Comparison of ENCODE assay signal across 1 cellular context in the genomic region with DNA sequence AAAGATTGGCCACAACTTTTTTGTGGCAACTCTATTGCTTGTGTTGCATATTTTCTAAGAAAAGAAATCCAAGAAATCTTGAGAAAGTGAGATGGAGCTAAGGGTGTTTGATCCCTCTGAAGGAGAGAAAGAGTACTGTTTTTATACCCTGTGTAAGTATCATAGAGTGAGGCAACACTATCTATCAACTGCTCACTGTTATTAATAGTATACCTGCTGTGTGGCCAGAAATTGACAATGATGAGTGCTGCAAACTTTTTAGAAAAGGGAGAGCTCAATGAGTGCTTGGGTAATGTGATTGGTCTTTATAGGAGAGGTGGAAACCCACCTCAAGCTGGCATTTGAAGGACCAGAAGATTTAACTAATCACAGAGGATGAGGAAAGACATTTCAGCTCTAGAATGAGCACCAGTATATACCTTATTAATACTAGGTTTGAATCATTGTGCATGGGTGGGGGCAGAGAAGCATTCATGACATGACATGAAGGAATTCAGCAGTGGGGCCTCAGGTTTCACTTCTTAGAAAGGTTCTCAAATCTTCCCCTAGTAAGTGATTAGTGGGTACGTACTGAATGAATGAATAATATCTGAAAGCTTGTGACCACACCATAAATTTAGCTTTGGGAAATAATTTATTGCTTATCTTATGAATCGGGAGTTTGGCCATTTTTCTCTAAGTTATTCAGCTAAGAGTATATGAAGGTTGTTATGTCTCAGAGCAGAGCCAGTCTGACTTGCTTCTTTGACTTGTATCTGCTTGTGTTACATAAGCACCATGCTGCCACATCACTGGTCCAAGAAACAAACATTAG.
TF ChIP-seq lines count a peak whose summit lies in the region.

No MANE protein-coding gene starts in this region.

TF ChIP-seq in SK-N-SH, 30 proteins besides CTCF, POLR2A, EP300 and RAD21 (continued from another document):
- TF ChIP-seq, protein P1, sequence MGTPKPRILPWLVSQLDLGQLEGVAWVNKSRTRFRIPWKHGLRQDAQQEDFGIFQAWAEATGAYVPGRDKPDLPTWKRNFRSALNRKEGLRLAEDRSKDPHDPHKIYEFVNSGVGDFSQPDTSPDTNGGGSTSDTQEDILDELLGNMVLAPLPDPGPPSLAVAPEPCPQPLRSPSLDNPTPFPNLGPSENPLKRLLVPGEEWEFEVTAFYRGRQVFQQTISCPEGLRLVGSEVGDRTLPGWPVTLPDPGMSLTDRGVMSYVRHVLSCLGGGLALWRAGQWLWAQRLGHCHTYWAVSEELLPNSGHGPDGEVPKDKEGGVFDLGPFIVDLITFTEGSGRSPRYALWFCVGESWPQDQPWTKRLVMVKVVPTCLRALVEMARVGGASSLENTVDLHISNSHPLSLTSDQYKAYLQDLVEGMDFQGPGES (IDR thresholded peaks at IDR 0.05; ENCODE audit: low read depth, low read length): no peak
- no peak for TF ChIP-seq ELF1 (IDR thresholded peaks at IDR 0.05)
- no peak for TF ChIP-seq SIN3A (IDR thresholded peaks at IDR 0.05; ENCODE audit: borderline replicate concordance, low read depth, low read length)
- TF ChIP-seq CHD2 (IDR thresholded peaks at IDR 0.05; ENCODE audit: low read length, partially characterized antibody): no peak
- no peak for TF ChIP-seq SMC3 (IDR thresholded peaks at IDR 0.05; ENCODE audit: low read depth, low read length)
- peak; percentile 41; the same call in 1 of the 2 replicates for TF ChIP-seq RXRA (IDR thresholded peaks at IDR 0.05; ENCODE audit: borderline replicate concordance, low read depth)
- TF ChIP-seq MEF2A (IDR thresholded peaks at IDR 0.05; ENCODE audit: borderline replicate concordance, low read depth): no peak
- TF ChIP-seq, protein P2, sequence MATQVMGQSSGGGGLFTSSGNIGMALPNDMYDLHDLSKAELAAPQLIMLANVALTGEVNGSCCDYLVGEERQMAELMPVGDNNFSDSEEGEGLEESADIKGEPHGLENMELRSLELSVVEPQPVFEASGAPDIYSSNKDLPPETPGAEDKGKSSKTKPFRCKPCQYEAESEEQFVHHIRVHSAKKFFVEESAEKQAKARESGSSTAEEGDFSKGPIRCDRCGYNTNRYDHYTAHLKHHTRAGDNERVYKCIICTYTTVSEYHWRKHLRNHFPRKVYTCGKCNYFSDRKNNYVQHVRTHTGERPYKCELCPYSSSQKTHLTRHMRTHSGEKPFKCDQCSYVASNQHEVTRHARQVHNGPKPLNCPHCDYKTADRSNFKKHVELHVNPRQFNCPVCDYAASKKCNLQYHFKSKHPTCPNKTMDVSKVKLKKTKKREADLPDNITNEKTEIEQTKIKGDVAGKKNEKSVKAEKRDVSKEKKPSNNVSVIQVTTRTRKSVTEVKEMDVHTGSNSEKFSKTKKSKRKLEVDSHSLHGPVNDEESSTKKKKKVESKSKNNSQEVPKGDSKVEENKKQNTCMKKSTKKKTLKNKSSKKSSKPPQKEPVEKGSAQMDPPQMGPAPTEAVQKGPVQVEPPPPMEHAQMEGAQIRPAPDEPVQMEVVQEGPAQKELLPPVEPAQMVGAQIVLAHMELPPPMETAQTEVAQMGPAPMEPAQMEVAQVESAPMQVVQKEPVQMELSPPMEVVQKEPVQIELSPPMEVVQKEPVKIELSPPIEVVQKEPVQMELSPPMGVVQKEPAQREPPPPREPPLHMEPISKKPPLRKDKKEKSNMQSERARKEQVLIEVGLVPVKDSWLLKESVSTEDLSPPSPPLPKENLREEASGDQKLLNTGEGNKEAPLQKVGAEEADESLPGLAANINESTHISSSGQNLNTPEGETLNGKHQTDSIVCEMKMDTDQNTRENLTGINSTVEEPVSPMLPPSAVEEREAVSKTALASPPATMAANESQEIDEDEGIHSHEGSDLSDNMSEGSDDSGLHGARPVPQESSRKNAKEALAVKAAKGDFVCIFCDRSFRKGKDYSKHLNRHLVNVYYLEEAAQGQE (IDR thresholded peaks at IDR 0.05; ENCODE audit: low read depth, low read length): no peak
- TF ChIP-seq, protein P3, sequence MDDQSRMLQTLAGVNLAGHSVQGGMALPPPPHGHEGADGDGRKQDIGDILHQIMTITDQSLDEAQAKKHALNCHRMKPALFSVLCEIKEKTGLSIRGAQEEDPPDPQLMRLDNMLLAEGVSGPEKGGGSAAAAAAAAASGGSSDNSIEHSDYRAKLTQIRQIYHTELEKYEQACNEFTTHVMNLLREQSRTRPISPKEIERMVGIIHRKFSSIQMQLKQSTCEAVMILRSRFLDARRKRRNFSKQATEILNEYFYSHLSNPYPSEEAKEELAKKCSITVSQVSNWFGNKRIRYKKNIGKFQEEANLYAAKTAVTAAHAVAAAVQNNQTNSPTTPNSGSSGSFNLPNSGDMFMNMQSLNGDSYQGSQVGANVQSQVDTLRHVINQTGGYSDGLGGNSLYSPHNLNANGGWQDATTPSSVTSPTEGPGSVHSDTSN (IDR thresholded peaks at IDR 0.05): peak; percentile 94
- TF ChIP-seq, protein P4, sequence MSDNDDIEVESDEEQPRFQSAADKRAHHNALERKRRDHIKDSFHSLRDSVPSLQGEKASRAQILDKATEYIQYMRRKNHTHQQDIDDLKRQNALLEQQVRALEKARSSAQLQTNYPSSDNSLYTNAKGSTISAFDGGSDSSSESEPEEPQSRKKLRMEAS (IDR thresholded peaks at IDR 0.05; ENCODE audit: low read depth): peak; percentile 36
- peak; percentile 39; the same call in 1 of the 2 replicates for TF ChIP-seq FOXM1 (IDR thresholded peaks at IDR 0.05; ENCODE audit: low read depth)
- TF ChIP-seq, protein P5, sequence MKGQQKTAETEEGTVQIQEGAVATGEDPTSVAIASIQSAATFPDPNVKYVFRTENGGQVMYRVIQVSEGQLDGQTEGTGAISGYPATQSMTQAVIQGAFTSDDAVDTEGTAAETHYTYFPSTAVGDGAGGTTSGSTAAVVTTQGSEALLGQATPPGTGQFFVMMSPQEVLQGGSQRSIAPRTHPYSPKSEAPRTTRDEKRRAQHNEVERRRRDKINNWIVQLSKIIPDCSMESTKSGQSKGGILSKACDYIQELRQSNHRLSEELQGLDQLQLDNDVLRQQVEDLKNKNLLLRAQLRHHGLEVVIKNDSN (IDR thresholded peaks at IDR 0.05; ENCODE audit: borderline replicate concordance, low read depth): no peak
- TF ChIP-seq JUND (IDR thresholded peaks at IDR 0.05): peak; percentile 69
- TF ChIP-seq, protein P6, sequence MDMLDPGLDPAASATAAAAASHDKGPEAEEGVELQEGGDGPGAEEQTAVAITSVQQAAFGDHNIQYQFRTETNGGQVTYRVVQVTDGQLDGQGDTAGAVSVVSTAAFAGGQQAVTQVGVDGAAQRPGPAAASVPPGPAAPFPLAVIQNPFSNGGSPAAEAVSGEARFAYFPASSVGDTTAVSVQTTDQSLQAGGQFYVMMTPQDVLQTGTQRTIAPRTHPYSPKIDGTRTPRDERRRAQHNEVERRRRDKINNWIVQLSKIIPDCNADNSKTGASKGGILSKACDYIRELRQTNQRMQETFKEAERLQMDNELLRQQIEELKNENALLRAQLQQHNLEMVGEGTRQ (IDR thresholded peaks at IDR 0.05; ENCODE audit: borderline replicate concordance, low read depth, low read length): no peak
- TF ChIP-seq TEAD4 (IDR thresholded peaks at IDR 0.05; ENCODE audit: borderline replicate concordance, insufficient read depth): peak; percentile 73; the same call in 1 of the 2 replicates
- TF ChIP-seq TCF12 (IDR thresholded peaks at IDR 0.05): peak; percentile 75
- peak; percentile 52; the same call in 1 of the 2 replicates for TF ChIP-seq NFIC (IDR thresholded peaks at IDR 0.05; ENCODE audit: borderline replicate concordance)
- TF ChIP-seq MXI1 (IDR thresholded peaks at IDR 0.05; ENCODE audit: low read depth, low read length): no peak
- TF ChIP-seq GATA2 (CRISPR knock-in tag; IDR thresholded peaks at IDR 0.05): no peak
- TF ChIP-seq NRF1 (IDR thresholded peaks at IDR 0.05; ENCODE audit: low read depth, low read length): no peak
- TF ChIP-seq FOSL2 (IDR thresholded peaks at IDR 0.05; ENCODE audit: borderline replicate concordance, low read depth): peak; percentile 25; the same call in 1 of the 2 replicates
- TF ChIP-seq TAF1 (IDR thresholded peaks at IDR 0.05; ENCODE audit: borderline replicate concordance, low read depth, low read length): no peak
- TF ChIP-seq YY1 (IDR thresholded peaks at IDR 0.05; ENCODE audit: low read depth): no peak
- no peak for TF ChIP-seq FOXJ3 (CRISPR knock-in tag; IDR thresholded peaks at IDR 0.05)
- TF ChIP-seq, protein P7, sequence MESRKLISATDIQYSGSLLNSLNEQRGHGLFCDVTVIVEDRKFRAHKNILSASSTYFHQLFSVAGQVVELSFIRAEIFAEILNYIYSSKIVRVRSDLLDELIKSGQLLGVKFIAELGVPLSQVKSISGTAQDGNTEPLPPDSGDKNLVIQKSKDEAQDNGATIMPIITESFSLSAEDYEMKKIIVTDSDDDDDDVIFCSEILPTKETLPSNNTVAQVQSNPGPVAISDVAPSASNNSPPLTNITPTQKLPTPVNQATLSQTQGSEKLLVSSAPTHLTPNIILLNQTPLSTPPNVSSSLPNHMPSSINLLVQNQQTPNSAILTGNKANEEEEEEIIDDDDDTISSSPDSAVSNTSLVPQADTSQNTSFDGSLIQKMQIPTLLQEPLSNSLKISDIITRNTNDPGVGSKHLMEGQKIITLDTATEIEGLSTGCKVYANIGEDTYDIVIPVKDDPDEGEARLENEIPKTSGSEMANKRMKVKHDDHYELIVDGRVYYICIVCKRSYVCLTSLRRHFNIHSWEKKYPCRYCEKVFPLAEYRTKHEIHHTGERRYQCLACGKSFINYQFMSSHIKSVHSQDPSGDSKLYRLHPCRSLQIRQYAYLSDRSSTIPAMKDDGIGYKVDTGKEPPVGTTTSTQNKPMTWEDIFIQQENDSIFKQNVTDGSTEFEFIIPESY (IDR thresholded peaks at IDR 0.05; ENCODE audit: borderline replicate concordance, low read depth): no peak
- no peak for TF ChIP-seq GABPA (IDR thresholded peaks at IDR 0.05; ENCODE audit: low read depth)
- TF ChIP-seq POLR2AphosphoS5 (IDR thresholded peaks at IDR 0.05; ENCODE audit: low read depth, low read length): peak; percentile 57; the same call in 1 of the 2 replicates
- TF ChIP-seq RCOR1 (IDR thresholded peaks at IDR 0.05; ENCODE audit: low read length): no peak
